ENCODE assay signal across 16 cellular contexts in genomic region chr20:19738936-19739335, GRCh38. TPM values are rescaled to one million over a fixed set of nuclear protein-coding genes. Genes with fewer than 3 reads are reported as not detected.
A peak's percentile ranks its signal among the peaks of the same experiment; 100 is the strongest.
DNase-seq lines count a peak whose midpoint lies in the region; ATAC-seq and TF ChIP-seq lines count a peak whose summit lies in the region.
"Had no signal": no experiment of that assay in that cellular context is flagged by ENCODE, and none has a peak within 500 bp of the region (broad histone marks: within the 10 kb centered on the region; RNA-seq: fewer than 3 reads in every experiment).

No MANE protein-coding gene starts in this region.

- no peak overlapping the region for H3K4me2 ChIP-seq in mesenchymal stem cell (ENCODE audit: low read length, poor library complexity, severe bottlenecking)

- no peaks in the 10 kb centered on the region for H3K36me3 ChIP-seq in mesenchymal stem cell (ENCODE audit: control insufficient read depth in 1 of 2, insufficient read depth in 2 of 2, low read depth in 1 of 2, low read length in 2 of 2)
- H3K36me3 ChIP-seq: SJSA1 had no signal

- no peaks in the 10 kb centered on the region for H3K27me3 ChIP-seq in mesenchymal stem cell (ENCODE audit: control insufficient read depth in 1 of 2, insufficient read depth in 1 of 2, low read length in 2 of 2)
- H3K27me3 ChIP-seq: SJSA1 had no signal

- TF ChIP-seq CTCF in RWPE1 (conservative IDR thresholded peaks at IDR 0.05; ENCODE audit: low read depth), result no peak

- no peak overlapping the region for H3K4me3 ChIP-seq in mesenchymal stem cell (ENCODE audit: insufficient read depth in 1 of 2, low read depth in 1 of 2, low read length in 2 of 2)
- H3K4me3 ChIP-seq: SJSA1 had no signal

- no peak for ATAC-seq in HG03280 (IDR thresholded peaks at IDR 0.05; ENCODE audit: unreplicated experiment)

- WGBS in mesenchymal stem cell, result 95% methylated on average over 5 of the region's 5 CpGs

- H3K9me3 ChIP-seq in mesenchymal stem cell (ENCODE audit: control insufficient read depth, low read length), result no peaks in the 10 kb centered on the region
- H3K9me3 ChIP-seq: SJSA1 had no signal

- H4K8ac ChIP-seq in mesenchymal stem cell (ENCODE audit: low read length), result no peak overlapping the region

- H3K18ac ChIP-seq in mesenchymal stem cell (ENCODE audit: low read depth in 1 of 2, low read length in 2 of 2), result peak overlapping the region in 1 of 2 experiments; percentile 21

- H2BK120ac ChIP-seq in mesenchymal stem cell (ENCODE audit: low read depth, low read length), result no peak overlapping the region

- H3K4me1 ChIP-seq in mesenchymal stem cell (ENCODE audit: control insufficient read depth, insufficient read depth, low read depth, low read length), result no peaks in the 10 kb centered on the region

- POLR2A ChIA-PET in RWPE1 (lab: Yijun Ruan, JAX; ENCODE audit: low non-redundant PET), result no interaction called here

- DNase-seq in Daoy (ENCODE audit: low read depth), result peak; percentile 2
- DNase-seq in RWPE1 (ENCODE audit: low spot score), result no peak
- DNase-seq in epithelial cell of prostate (ENCODE audit: low read depth, low spot score), result peak; percentile 76
- DNase-seq in mesenchymal stem cell, result no peak
- DNase-seq in middle frontal gyrus (ENCODE audit: extremely low spot score, low spot score), result no peak
- no peak for DNase-seq in HPDE6-E6E7 (ENCODE audit: extremely low spot score)
- DNase-seq in NCI-H1436 (lab: John Stamatoyannopoulos, UW), result no peak
- DNase-seq: DMS79 treated with DMSO at 0.1 percent for 48 hours, GOT3, KG1, NCI-H1436 treated with DMSO at 0.1 percent for 48 hours, NCI-H2029 treated with DMSO at 0.1 percent for 48 hours, NCI-H748 treated with DMSO at 0.1 percent for 48 hours, OCI-M1 had no signal

- CTCF ChIA-PET in RWPE1 (lab: Yijun Ruan, JAX), result no interaction called here

- no peak overlapping the region for H3K23ac ChIP-seq in mesenchymal stem cell (ENCODE audit: low read length in 2 of 2)

- peak overlapping the region; percentile 26 for H3K27ac ChIP-seq in RWPE1
- H3K27ac ChIP-seq in epithelial cell of prostate, result peak overlapping the region; percentile 96
- no peak overlapping the region for H3K27ac ChIP-seq in mesenchymal stem cell (ENCODE audit: low read length, poor library complexity, severe bottlenecking)
- H3K27ac ChIP-seq: SJSA1 had no signal

- peak overlapping the region in 1 of 2 experiments; percentile 66 for H2BK12ac ChIP-seq in mesenchymal stem cell (ENCODE audit: low read length in 2 of 2)

- H2AK5ac ChIP-seq in mesenchymal stem cell (ENCODE audit: low read length, severe bottlenecking), result no peak overlapping the region

- peak overlapping the region in 1 of 2 experiments; percentile 33 for H3K4ac ChIP-seq in mesenchymal stem cell (ENCODE audit: low read depth in 1 of 2, low read length in 2 of 2)

- no peak overlapping the region for H4K91ac ChIP-seq in mesenchymal stem cell (ENCODE audit: low read length)

- H3K79me1 ChIP-seq in mesenchymal stem cell (replicated peaks; ENCODE audit: low read length, poor library complexity, severe bottlenecking), result no peaks in the 10 kb centered on the region

- no peak overlapping the region for H3K9ac ChIP-seq in mesenchymal stem cell (ENCODE audit: low read length)

- H2BK15ac ChIP-seq in mesenchymal stem cell (ENCODE audit: low read depth, poor library complexity, severe bottlenecking), result peak overlapping the region; percentile 38

- H3K14ac ChIP-seq in mesenchymal stem cell (ENCODE audit: low read length in 2 of 2), result no peak overlapping the region

- H2BK5ac ChIP-seq in mesenchymal stem cell (ENCODE audit: low read depth, low read length, poor library complexity, severe bottlenecking), result no peak overlapping the region

- no peak overlapping the region for H2AFZ ChIP-seq in mesenchymal stem cell (ENCODE audit: low read depth, low read length)

RNA-seq across cellular contexts. Expression of gene RIN2, which starts 19.1 kb away (rescaled TPM):
- 10.6 and 18.4 TPM in 2 replicates for total RNA-seq in Daoy (2014; rRNA removed; shearing (Covaris generic))
- 44.5 TPM for polyA plus RNA-seq in mesenchymal stem cell (2013, experiment 1 of 2)
- 41.0 TPM for polyA plus RNA-seq in mesenchymal stem cell (2013, experiment 2 of 2)

Comparison
In these comparisons a context has a peak if more than half of its experiments do, and no peak if none do; other contexts are left out.
1. DNase-seq: peak in Daoy (single experiment) and epithelial cell of prostate (single experiment); none in RWPE1 (single experiment), mesenchymal stem cell (single experiment), middle frontal gyrus (single experiment), HPDE6-E6E7 (single experiment) and NCI-H1436 (single experiment).